In the genomic region with DNA sequence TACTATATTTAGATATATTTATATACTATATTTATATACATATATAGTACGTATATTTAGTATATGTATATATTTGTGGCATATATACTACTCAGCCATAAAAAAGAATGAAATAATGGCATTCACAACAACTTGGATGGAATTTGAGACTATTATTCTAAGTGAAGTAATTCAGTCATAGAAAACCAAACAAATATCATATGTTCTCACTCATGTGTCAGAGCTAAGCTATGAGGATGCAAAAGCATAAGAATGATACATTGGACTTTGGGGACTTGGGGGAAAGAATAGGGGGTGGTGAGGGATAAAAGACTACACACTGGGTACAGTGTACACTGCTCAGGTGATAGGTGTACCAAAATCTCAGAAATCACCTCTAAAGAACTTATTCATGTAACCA, we compare ENCODE assay signal across 27 cellular contexts. TPM values are rescaled to one million over a fixed set of nuclear protein-coding genes. Genes with fewer than 3 reads are reported as not detected.
"Had no signal": no experiment of that assay in that cellular context is flagged by ENCODE, and none has a peak within 500 bp of the region (broad histone marks: within the 10 kb centered on the region; RNA-seq: fewer than 3 reads in every experiment).

No MANE protein-coding gene starts in this region.

- DNase-seq: cortex of kidney; effector memory CD4-positive, alpha-beta T cell; foreskin keratinocyte; head of caudate nucleus; mammary epithelial cell; naive thymus-derived CD4-positive, alpha-beta T cell; nephron progenitor cell; psoas muscle; retina; right lobe of liver; stimulated activated CD4-positive, alpha-beta T cell treated with anti-CD3 and anti-CD28 coated beads, Interleukin-2, amount 100 ng/mL, for 24 hours; stimulated activated CD4-positive, alpha-beta T cell treated with anti-CD3 and anti-CD28 coated beads, Interleukin-4, amount 100 ng/mL, for 4 hours; stimulated activated naive B cell treated with anti-CD40 and anti-IgM and Interleukin-4, amounts not matched to agents 10 μg/mL and 1 μg/mL and 100 μg/mL, for 72 hours; stimulated activated naive CD8-positive, alpha-beta T cell treated with anti-CD3 and anti-CD28 coated beads, Interleukin-15, amount 100 ng/mL, for 72 hours; substantia nigra; transverse colon had no signal

- H3K4me3 ChIP-seq: hepatocyte, psoas muscle, right lobe of liver, thoracic aorta, transverse colon had no signal

- H3K4me1 ChIP-seq: foreskin keratinocyte, psoas muscle, right lobe of liver, transverse colon had no signal

- H3K27me3 ChIP-seq: foreskin keratinocyte, hepatocyte, right lobe of liver, transverse colon had no signal

- H3K9me3 ChIP-seq: psoas muscle, right lobe of liver, thoracic aorta, transverse colon had no signal

- ATAC-seq: esophagus mucosa; foreskin keratinocyte; left lobe of liver; naive thymus-derived CD4-positive, alpha-beta T cell; psoas muscle; right lobe of liver; stimulated activated naive B cell treated with anti-CD40 and anti-IgM and Interleukin-4, amounts not matched to agents 10 μg/mL and 1 μg/mL and 100 μg/mL, for 72 hours; stimulated activated naive CD8-positive, alpha-beta T cell treated with anti-CD3 and anti-CD28 coated beads, Interleukin-15, amount 100 ng/mL, for 72 hours had no signal

- H3K27ac ChIP-seq: foreskin keratinocyte, hepatocyte, psoas muscle, right lobe of liver, thoracic aorta, transverse colon had no signal

- H3K36me3 ChIP-seq: right lobe of liver, thoracic aorta, transverse colon had no signal

RNA-seq across cellular contexts. Expression of a gene that starts 53.9 kb away (rescaled TPM):
- total RNA-seq: esophagus mucosa; foreskin keratinocyte; hepatocyte; kidney epithelial cell; left lobe of liver; lower leg skin; mammary epithelial cell; mesenteric fat pad; mononuclear cell; naive thymus-derived CD4-positive, alpha-beta T cell; osteoblast; psoas muscle; right lobe of liver; skeletal muscle tissue; thoracic aorta; transverse colon; ureter had no signal
